19 cellular contexts compared by ENCODE assay signal in the genomic region with DNA sequence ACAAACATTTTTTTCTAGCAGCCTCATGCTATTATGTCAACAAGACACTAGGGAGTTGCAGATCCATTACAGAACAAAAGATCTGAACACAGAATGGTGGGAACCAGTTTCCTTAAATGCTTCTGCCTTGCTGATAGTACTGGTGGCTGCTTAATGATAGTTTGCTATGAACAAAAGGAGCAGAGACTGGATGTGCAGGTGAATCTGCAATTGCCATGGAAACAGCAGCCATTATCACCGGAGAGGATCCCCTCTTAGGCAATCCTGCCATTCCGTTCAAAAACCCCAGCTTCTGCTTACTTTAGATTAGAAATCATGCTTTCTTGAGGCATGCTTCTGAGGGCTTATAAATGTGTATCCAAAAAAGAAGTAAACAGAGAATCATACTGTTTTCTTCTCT.
"Had no signal": no experiment of that assay in that cellular context is flagged by ENCODE, and none has a peak within 500 bp of the region (broad histone marks: within the 10 kb centered on the region; RNA-seq: fewer than 3 reads in every experiment).

No MANE protein-coding gene starts in this region.

- H3K27me3 ChIP-seq: gastroesophageal sphincter, left lung, right lobe of liver had no signal

- H3K4me1 Mint-ChIP-seq: activated CD4-positive, alpha-beta T cell treated with anti-CD3 and anti-CD28 coated beads, Interleukin-2, amount 10 ng/mL, durations not matched to agents 24 days and 14 days; natural killer cell; stimulated activated effector memory CD8-positive, alpha-beta T cell treated with anti-CD3 and anti-CD28 coated beads, Interleukin-12 subunit alpha, Interleukin-12 subunit beta, amount 100 ng/mL, for 72 hours had no signal

- H3K36me3 ChIP-seq: brain microvascular endothelial cell, gastroesophageal sphincter, left lung, prostate gland, right lobe of liver, tibial artery had no signal

- H3K27ac ChIP-seq: brain microvascular endothelial cell, epithelial cell of prostate, gastroesophageal sphincter, left lung, prostate gland, right lobe of liver, tibial artery had no signal

- H3K36me3 Mint-ChIP-seq: natural killer cell; stimulated activated effector memory CD8-positive, alpha-beta T cell treated with anti-CD3 and anti-CD28 coated beads, Interleukin-12 subunit alpha, Interleukin-12 subunit beta, amount 100 ng/mL, for 72 hours had no signal

- ATAC-seq: effector memory CD8-positive, alpha-beta T cell; gastroesophageal sphincter; left lung; natural killer cell; stimulated activated effector memory CD8-positive, alpha-beta T cell treated with anti-CD3 and anti-CD28 coated beads, Interleukin-12 subunit alpha, Interleukin-12 subunit beta, amount 100 ng/mL, for 72 hours had no signal

- H3K9me3 Mint-ChIP-seq: activated B cell treated with CpG ODN at 0.5 μM for 24 hours; activated CD4-positive, alpha-beta T cell treated with anti-CD3 and anti-CD28 coated beads, Interleukin-2, amount 10 ng/mL, durations not matched to agents 24 days and 14 days; dendritic cell treated with granulocyte-macrophage colony-stimulating factor and Interleukin-4, amounts not matched to agents 40 ng/mL and 50 ng/mL, for 4 days; effector memory CD8-positive, alpha-beta T cell; natural killer cell; stimulated activated effector memory CD8-positive, alpha-beta T cell treated with anti-CD3 and anti-CD28 coated beads, Interleukin-12 subunit alpha, Interleukin-12 subunit beta, amount 100 ng/mL, for 72 hours had no signal

- H3K4me3 ChIP-seq: gastroesophageal sphincter, left lung, prostate gland, right lobe of liver, tibial artery had no signal

- H3K4me1 ChIP-seq: gastroesophageal sphincter, left lung, prostate gland, right lobe of liver, tibial artery had no signal

- H3K4me3 Mint-ChIP-seq: activated B cell treated with CpG ODN at 0.5 μM for 24 hours; activated CD4-positive, alpha-beta T cell treated with anti-CD3 and anti-CD28 coated beads, Interleukin-2, amount 10 ng/mL, durations not matched to agents 24 days and 14 days; activated naive CD8-positive, alpha-beta T cell; dendritic cell treated with granulocyte-macrophage colony-stimulating factor and Interleukin-4, amounts not matched to agents 40 ng/mL and 50 ng/mL, for 4 days; effector memory CD8-positive, alpha-beta T cell; natural killer cell; stimulated activated effector memory CD8-positive, alpha-beta T cell treated with anti-CD3 and anti-CD28 coated beads, Interleukin-12 subunit alpha, Interleukin-12 subunit beta, amount 100 ng/mL, for 72 hours had no signal

- H3K27me3 Mint-ChIP-seq: dendritic cell treated with granulocyte-macrophage colony-stimulating factor and Interleukin-4, amounts not matched to agents 40 ng/mL and 50 ng/mL, for 4 days had no signal

- H3K9me3 ChIP-seq: gastroesophageal sphincter, left lung, prostate gland, right lobe of liver, tibial artery had no signal

- DNase-seq: activated B cell treated with CpG ODN at 0.5 μM for 24 hours; activated CD4-positive, alpha-beta T cell treated with anti-CD3 and anti-CD28 coated beads, Interleukin-2, amount 10 ng/mL, durations not matched to agents 24 days and 14 days; activated CD8-positive, alpha-beta memory T cell treated with anti-CD3 and anti-CD28 coated beads for 24 hours; activated effector memory CD4-positive, alpha-beta T cell treated with Interleukin-2 at 50 U/mL for 16 hours; activated T-cell treated with anti-CD3 and anti-CD28 coated beads for 4 hours; amygdala; brain microvascular endothelial cell; cerebellar nuclear complex; effector memory CD8-positive, alpha-beta T cell; left lung; natural killer cell; right lobe of liver; tibial artery had no signal

- H3K27ac Mint-ChIP-seq: activated B cell treated with CpG ODN at 0.5 μM for 24 hours; activated CD4-positive, alpha-beta T cell treated with anti-CD3 and anti-CD28 coated beads, Interleukin-2, amount 10 ng/mL, durations not matched to agents 24 days and 14 days; activated naive CD8-positive, alpha-beta T cell; dendritic cell treated with granulocyte-macrophage colony-stimulating factor and Interleukin-4, amounts not matched to agents 40 ng/mL and 50 ng/mL, for 4 days; effector memory CD8-positive, alpha-beta T cell; natural killer cell; stimulated activated effector memory CD8-positive, alpha-beta T cell treated with anti-CD3 and anti-CD28 coated beads, Interleukin-12 subunit alpha, Interleukin-12 subunit beta, amount 100 ng/mL, for 72 hours had no signal
